In the genomic region with DNA sequence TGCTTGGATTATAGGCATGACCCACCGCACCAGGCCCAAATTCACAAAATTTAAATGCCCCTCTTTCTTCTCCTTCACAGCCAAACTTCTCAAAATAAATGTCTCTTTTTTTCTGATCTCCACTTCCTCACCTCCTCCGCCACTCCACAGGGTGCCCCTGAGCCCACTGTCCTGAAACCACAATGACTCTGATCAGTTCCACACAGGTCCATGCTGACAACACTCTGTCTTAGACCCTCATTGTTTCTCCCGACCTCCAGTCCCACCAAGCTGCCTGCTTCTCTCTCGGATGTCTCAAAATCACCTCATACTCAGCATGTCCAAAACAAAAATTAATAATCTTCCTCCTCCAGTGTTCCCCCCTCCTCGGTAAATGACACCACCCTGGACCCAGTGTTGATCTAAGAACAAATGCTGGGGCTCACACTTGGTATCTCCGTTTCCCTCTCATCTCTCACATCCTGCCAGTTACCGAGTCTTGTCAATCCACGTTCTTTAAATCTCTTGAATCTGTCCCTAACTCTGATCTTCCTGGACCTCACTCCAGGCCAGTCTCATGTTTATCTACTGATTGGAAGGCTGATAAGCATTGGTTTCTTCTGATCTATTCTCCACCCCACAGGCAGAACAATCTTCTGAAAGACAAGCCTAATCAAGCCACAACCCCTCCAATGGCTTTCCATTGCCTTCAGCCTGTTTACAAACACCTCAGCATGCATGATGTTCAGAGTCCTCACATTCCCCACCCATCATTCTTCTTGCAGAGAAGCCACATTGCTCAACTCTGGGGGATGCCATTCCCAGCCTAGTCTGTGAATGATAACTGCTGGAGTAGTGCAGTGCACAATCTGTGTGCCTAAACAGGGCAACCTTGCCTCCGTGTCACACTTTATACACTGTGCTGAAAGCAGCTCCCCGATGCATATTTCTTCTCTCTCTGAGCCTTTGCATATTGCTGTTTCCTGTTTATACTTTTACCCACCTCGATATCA, we compare ENCODE assay signal across 12 cellular contexts. TPM values are rescaled to one million over a fixed set of nuclear protein-coding genes. Genes with fewer than 3 reads are reported as not detected.
DNase-seq lines count a peak whose midpoint lies in the region; ATAC-seq and TF ChIP-seq lines count a peak whose summit lies in the region.
"Had no signal": no experiment of that assay in that cellular context is flagged by ENCODE, and none has a peak within 500 bp of the region (broad histone marks: within the 10 kb centered on the region; RNA-seq: fewer than 3 reads in every experiment).

No MANE protein-coding gene starts in this region.

- no peaks in the 10 kb centered on the region for H3K79me2 ChIP-seq in H9 (ENCODE audit: insufficient read depth, low read length)

- H3K9me3 Mint-ChIP-seq in H9, result no peaks in the 10 kb centered on the region

- no peak overlapping the region for H3K4me2 ChIP-seq in H9 (ENCODE audit: insufficient read depth, insufficient read length, low read length)

- H3K23ac ChIP-seq in H9 (ENCODE audit: insufficient read length, low read depth, low read length), result no peak overlapping the region

- peak; percentile 14 for DNase-seq in EH (ENCODE audit: low read depth)
- no peak for DNase-seq in effector memory CD4-positive, alpha-beta T cell
- DNase-seq in H9, result no peak
- no peak for DNase-seq in COLO829 (ENCODE audit: low spot score)
- no peak for DNase-seq in DMS114 treated with DMSO at 0.1 percent for 48 hours (lab: John Stamatoyannopoulos, UW; ENCODE audit: unreplicated experiment)
- DNase-seq in NCI-H2029 (lab: John Stamatoyannopoulos, UW), result no peak
- DNase-seq: activated effector memory CD4-positive, alpha-beta T cell treated with Interleukin-2 at 50 U/mL for 16 hours; NCI-H1048; SJCRH30; tibial artery had no signal

- peak overlapping the region; percentile 51 for H3K27ac ChIP-seq in effector memory CD4-positive, alpha-beta T cell (ENCODE audit: insufficient read depth, low read length, poor library complexity, severe bottlenecking)
- no peak overlapping the region for H3K27ac ChIP-seq in H9 (ENCODE audit: insufficient read length, low read depth, low read length)
- H3K27ac ChIP-seq: SJCRH30, tibial artery had no signal

- no peak overlapping the region for H2BK120ac ChIP-seq in H9 (ENCODE audit: low read depth, low read length, poor library complexity, severe bottlenecking)

- H3K27me3 Mint-ChIP-seq in H9 (ENCODE audit: low read depth), result peaks cover 2% of the 10 kb centered on the region; the same call in 1 of the 2 replicates

- H3K4me3 Mint-ChIP-seq in H9, result no peak overlapping the region

- peak overlapping the region in 1 of 3 experiments; percentile 4; a peak in 1 of 7 replicates for H3K27ac Mint-ChIP-seq in H9

- H4K20me1 ChIP-seq in H9 (ENCODE audit: control insufficient read depth, insufficient read depth, insufficient read length), result no peaks in the 10 kb centered on the region

- WGBS in H9 (ENCODE audit: extremely low coverage, insufficient read length, low lambda C conversion rate), result no CpG with 5 or more reads among the region's 11 CpGs

- H3K14ac ChIP-seq in H9 (ENCODE audit: insufficient read depth, low read length), result no peak overlapping the region

- H3K23me2 ChIP-seq in H9 (ENCODE audit: insufficient read length, low read depth, low read length, poor library complexity, severe bottlenecking), result no peaks in the 10 kb centered on the region

- peak; percentile 40 for ATAC-seq in GM19438 (IDR thresholded peaks at IDR 0.05; ENCODE audit: low read depth, unreplicated experiment)
- peak; percentile 54 for ATAC-seq in HG03520 (IDR thresholded peaks at IDR 0.05; ENCODE audit: unreplicated experiment)

- H3K36me3 Mint-ChIP-seq in H9 (ENCODE audit: insufficient read depth in 1 of 3, low read depth in 3 of 3), result no peaks in the 10 kb centered on the region

- no peak overlapping the region for H2AK5ac ChIP-seq in H9 (ENCODE audit: insufficient read length, low read length)

- no peak overlapping the region for H3K56ac ChIP-seq in H9 (ENCODE audit: insufficient read length, low read depth, low read length)

- no peak overlapping the region for H4K5ac ChIP-seq in H9 (ENCODE audit: insufficient read length, low read depth, low read length)

- H3K9ac ChIP-seq in H9 (ENCODE audit: extremely low read depth, insufficient read length, low read length), result no peak overlapping the region

- H3K4me1 Mint-ChIP-seq in H9, result peaks cover 4 to 7% of the 10 kb centered on the region in 2 experiments

- no peak overlapping the region for H2BK15ac ChIP-seq in H9 (ENCODE audit: low read depth, low read length)

- no peaks in the 10 kb centered on the region for H3K79me1 ChIP-seq in H9 (ENCODE audit: insufficient read depth, low read depth, low read length, poor library complexity, severe bottlenecking)

- H3T11ph ChIP-seq in H9 (ENCODE audit: low read length), result no peak overlapping the region

- H4K91ac ChIP-seq in H9 (ENCODE audit: insufficient read length, low read depth, low read length), result no peak overlapping the region

- no peaks in the 10 kb centered on the region for H3K27me3 ChIP-seq in effector memory CD4-positive, alpha-beta T cell (replicated peaks; ENCODE audit: control insufficient read depth, insufficient read depth, low read length, poor library complexity, severe bottlenecking)
- H3K27me3 ChIP-seq in H9 (ENCODE audit: insufficient read depth, low read length), result no peaks in the 10 kb centered on the region
- H3K27me3 ChIP-seq: SJCRH30, tibial artery had no signal

- no peak overlapping the region for H3K4ac ChIP-seq in H9 (ENCODE audit: low read depth, low read length)

- no peak overlapping the region for H2BK20ac ChIP-seq in H9 (ENCODE audit: low read depth, low read length, poor library complexity, severe bottlenecking)

- H2AFZ ChIP-seq in H9 (ENCODE audit: low read length), result no peak overlapping the region

- no peaks in the 10 kb centered on the region for H3K9me3 ChIP-seq in effector memory CD4-positive, alpha-beta T cell (ENCODE audit: control insufficient read depth, low read length)
- H3K9me3 ChIP-seq in H9 (ENCODE audit: control insufficient read depth, low read depth, low read length), result no peaks in the 10 kb centered on the region
- H3K9me3 ChIP-seq: SJCRH30, tibial artery had no signal

- no peak overlapping the region for H2BK5ac ChIP-seq in H9 (ENCODE audit: insufficient read length, low read length)

- peaks cover 17% of the 10 kb centered on the region for H3K4me1 ChIP-seq in effector memory CD4-positive, alpha-beta T cell (ENCODE audit: control insufficient read depth, insufficient read depth, low read length, poor library complexity, severe bottlenecking)
- no peaks in the 10 kb centered on the region for H3K4me1 ChIP-seq in H9 (ENCODE audit: insufficient read depth, low read length)
- H3K4me1 ChIP-seq: SJCRH30, tibial artery had no signal

- H4K8ac ChIP-seq in H9 (replicated peaks; ENCODE audit: insufficient read length, low read depth, low read length), result no peak overlapping the region

- no peak overlapping the region for H2BK12ac ChIP-seq in H9 (ENCODE audit: insufficient read length, low read depth, low read length)

- no peaks in the 10 kb centered on the region for H3K36me3 ChIP-seq in effector memory CD4-positive, alpha-beta T cell (ENCODE audit: control insufficient read depth, insufficient read depth, low read length)
- H3K36me3 ChIP-seq: SJCRH30, tibial artery had no signal

- H3K18ac ChIP-seq in H9 (ENCODE audit: insufficient read length, low read depth, low read length), result no peak overlapping the region

- no peak for TF ChIP-seq CTCF in H9 (conservative IDR thresholded peaks at IDR 0.05)

- H3K4me3 ChIP-seq in effector memory CD4-positive, alpha-beta T cell (ENCODE audit: insufficient read depth, low read depth, low read length, poor library complexity, severe bottlenecking), result peak overlapping the region; percentile 3
- H3K4me3 ChIP-seq: SJCRH30, tibial artery had no signal

RNA-seq across cellular contexts. Expression of a gene that starts 12.4 kb away (rescaled TPM):
- 1.8 and 1.9 TPM in 2 replicates for total RNA-seq in H9 (2021)
